Comparison of ENCODE assay signal across 16 cellular contexts in the genomic region with DNA sequence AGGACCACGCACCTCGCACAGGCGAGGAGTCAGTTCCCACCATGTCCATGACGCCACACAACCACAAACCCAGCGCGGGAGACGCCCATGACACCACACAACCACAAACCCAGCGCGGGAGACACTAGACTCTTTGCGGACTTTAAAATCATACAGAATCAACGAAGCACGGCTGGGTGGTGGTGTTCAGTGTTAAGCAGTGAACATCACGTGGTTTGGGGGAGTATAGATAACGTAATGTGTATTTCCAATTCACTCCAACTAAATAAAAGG. TPM values are rescaled to one million over a fixed set of nuclear protein-coding genes. Genes with fewer than 3 reads are reported as not detected.
A peak's percentile ranks its signal among the peaks of the same experiment; 100 is the strongest.
DNase-seq lines count a peak whose midpoint lies in the region; ATAC-seq and TF ChIP-seq lines count a peak whose summit lies in the region.
"Had no signal": no experiment of that assay in that cellular context is flagged by ENCODE, and none has a peak within 500 bp of the region (broad histone marks: within the 10 kb centered on the region; RNA-seq: fewer than 3 reads in every experiment).

No MANE protein-coding gene starts in this region.

- DNase-seq in activated naive CD4-positive, alpha-beta T cell treated with Interleukin-2 at 50 U/mL for 16 hours: no peak
- DNase-seq in OCI-M2 (lab: John Stamatoyannopoulos, UW; ENCODE audit: unreplicated experiment) (peak; percentile 97), pons (ENCODE audit: low spot score) (no peak), tibial artery (no peak)
- DNase-seq in central memory CD8-positive, alpha-beta T cell (ENCODE audit: low spot score in 2 of 2): no peak
- no peak for DNase-seq in stimulated activated naive CD8-positive, alpha-beta T cell treated with anti-CD3 and anti-CD28 coated beads, Interleukin-15, Interleukin-2, amounts not matched to agents 100 U/mL and 50 U/mL, for 24 hours
- DNase-seq in activated CD4-positive, alpha-beta memory T cell treated with anti-CD3 and anti-CD28 coated beads, Interleukin-2, amount 10 ng/mL, durations not matched to agents 7 days and 5 days: no peak
- DNase-seq: ACHN; Calu3; foreskin melanocyte; NCI-H510A; stimulated activated CD4-positive, alpha-beta T cell treated with anti-CD3 and anti-CD28 coated beads, Interleukin-4, amount 100 ng/mL, for 1 hour had no signal

- H3K27ac Mint-ChIP-seq in activated naive CD4-positive, alpha-beta T cell treated with anti-CD3 and anti-CD28 coated beads, Interleukin-2, amount 50 U/mL, for 24 hours: peak overlapping the region; percentile 83
- H3K27ac Mint-ChIP-seq in central memory CD8-positive, alpha-beta T cell (ENCODE audit: low read depth): peak overlapping the region; percentile 13
- H3K27ac Mint-ChIP-seq in activated CD4-positive, alpha-beta memory T cell treated with anti-CD3 and anti-CD28 coated beads, Interleukin-2, amount 10 ng/mL, durations not matched to agents 7 days and 5 days: no peak overlapping the region
- H3K27ac Mint-ChIP-seq: type B pancreatic cell had no signal

- peaks cover 8% of the 10 kb centered on the region for H3K36me3 Mint-ChIP-seq in activated naive CD4-positive, alpha-beta T cell treated with anti-CD3 and anti-CD28 coated beads, Interleukin-2, amount 50 U/mL, for 24 hours
- peaks cover 43% of the 10 kb centered on the region for H3K36me3 Mint-ChIP-seq in central memory CD8-positive, alpha-beta T cell (ENCODE audit: insufficient read depth)
- H3K36me3 Mint-ChIP-seq in activated CD4-positive, alpha-beta memory T cell treated with anti-CD3 and anti-CD28 coated beads, Interleukin-2, amount 10 ng/mL, durations not matched to agents 7 days and 5 days (ENCODE audit: low read depth): peaks cover 77% of the 10 kb centered on the region

- no peak for ATAC-seq in central memory CD8-positive, alpha-beta T cell (replicated peaks; ENCODE audit: extremely low read depth, poor library complexity, severe bottlenecking)
- peak; percentile 20 for ATAC-seq in stimulated activated naive CD8-positive, alpha-beta T cell treated with anti-CD3 and anti-CD28 coated beads, Interleukin-15, Interleukin-2, amounts not matched to agents 100 U/mL and 50 U/mL, for 24 hours

- H3K27ac ChIP-seq in tibial artery: no peak overlapping the region
- H3K27ac ChIP-seq: SJSA1 had no signal

- no peaks in the 10 kb centered on the region for H3K9me3 Mint-ChIP-seq in activated naive CD4-positive, alpha-beta T cell treated with anti-CD3 and anti-CD28 coated beads, Interleukin-2, amount 50 U/mL, for 24 hours
- no peaks in the 10 kb centered on the region for H3K9me3 Mint-ChIP-seq in central memory CD8-positive, alpha-beta T cell
- no peaks in the 10 kb centered on the region for H3K9me3 Mint-ChIP-seq in activated CD4-positive, alpha-beta memory T cell treated with anti-CD3 and anti-CD28 coated beads, Interleukin-2, amount 10 ng/mL, durations not matched to agents 7 days and 5 days
- H3K9me3 Mint-ChIP-seq: neural crest cell, type B pancreatic cell had no signal

- H3K4me1 Mint-ChIP-seq in activated naive CD4-positive, alpha-beta T cell treated with anti-CD3 and anti-CD28 coated beads, Interleukin-2, amount 50 U/mL, for 24 hours: peaks cover 47% of the 10 kb centered on the region
- H3K4me1 Mint-ChIP-seq in central memory CD8-positive, alpha-beta T cell: peaks cover 26% of the 10 kb centered on the region
- peaks cover 38% of the 10 kb centered on the region for H3K4me1 Mint-ChIP-seq in activated CD4-positive, alpha-beta memory T cell treated with anti-CD3 and anti-CD28 coated beads, Interleukin-2, amount 10 ng/mL, durations not matched to agents 7 days and 5 days
- H3K4me1 Mint-ChIP-seq: neural crest cell had no signal

- H3K36me3 ChIP-seq in tibial artery: peaks cover 75 to 99% (median 94%) of the 10 kb centered on the region in 3 donors

- no peaks in the 10 kb centered on the region for H3K27me3 ChIP-seq in tibial artery
- H3K27me3 ChIP-seq: SJSA1 had no signal

- no peak overlapping the region for H3K4me3 ChIP-seq in tibial artery
- H3K4me3 ChIP-seq: SJSA1 had no signal

- H3K9me3 ChIP-seq in tibial artery: no peaks in the 10 kb centered on the region
- H3K9me3 ChIP-seq: SJSA1 had no signal

- TF ChIP-seq CTCF in tibial artery (IDR thresholded peaks at IDR 0.05): no peak

- H3K4me1 ChIP-seq in tibial artery: peaks cover 0 to 22% (median 7%) of the 10 kb centered on the region in 4 donors
- H3K4me1 ChIP-seq: SJSA1 had no signal

- CTCF ChIA-PET in activated CD4-positive, alpha-beta memory T cell treated with anti-CD3 and anti-CD28 coated beads, Interleukin-2, amount 10 ng/mL, durations not matched to agents 7 days and 5 days (lab: Charles Lee): no interaction called here

- no peaks in the 10 kb centered on the region for H3K27me3 Mint-ChIP-seq in activated naive CD4-positive, alpha-beta T cell treated with anti-CD3 and anti-CD28 coated beads, Interleukin-2, amount 50 U/mL, for 24 hours
- H3K27me3 Mint-ChIP-seq in central memory CD8-positive, alpha-beta T cell: no peaks in the 10 kb centered on the region
- no peaks in the 10 kb centered on the region for H3K27me3 Mint-ChIP-seq in activated CD4-positive, alpha-beta memory T cell treated with anti-CD3 and anti-CD28 coated beads, Interleukin-2, amount 10 ng/mL, durations not matched to agents 7 days and 5 days
- H3K27me3 Mint-ChIP-seq: type B pancreatic cell had no signal

- H3K4me3 Mint-ChIP-seq in activated naive CD4-positive, alpha-beta T cell treated with anti-CD3 and anti-CD28 coated beads, Interleukin-2, amount 50 U/mL, for 24 hours: peak overlapping the region; percentile 68
- H3K4me3 Mint-ChIP-seq in central memory CD8-positive, alpha-beta T cell: no peak overlapping the region
- no peak overlapping the region for H3K4me3 Mint-ChIP-seq in activated CD4-positive, alpha-beta memory T cell treated with anti-CD3 and anti-CD28 coated beads, Interleukin-2, amount 10 ng/mL, durations not matched to agents 7 days and 5 days
- H3K4me3 Mint-ChIP-seq: neural crest cell, type B pancreatic cell had no signal

- intact Hi-C loops in tibial artery (cut with DNase I; ENCODE audit: low total_unique reads): no loop called here

- POLR2A ChIA-PET in activated CD4-positive, alpha-beta memory T cell treated with anti-CD3 and anti-CD28 coated beads, Interleukin-2, amount 10 ng/mL, durations not matched to agents 7 days and 5 days (lab: Charles Lee): no interaction called here

RNA-seq across cellular contexts. Expression of a gene that starts 19.2 kb away (rescaled TPM):
- 10 to 100 TPM; 80.3 to 82.6 TPM for total RNA-seq in activated CD4-positive, alpha-beta memory T cell treated with anti-CD3 and anti-CD28 coated beads, Interleukin-2, amount 10 ng/mL, durations not matched to agents 7 days and 5 days

RNA-seq across cellular contexts. Expression of a gene that starts 36.5 kb away (rescaled TPM):
- total RNA-seq in activated CD4-positive, alpha-beta memory T cell treated with anti-CD3 and anti-CD28 coated beads, Interleukin-2, amount 10 ng/mL, durations not matched to agents 7 days and 5 days: 10 to 100 TPM; 86.5 to 89.0 TPM

RNA-seq across cellular contexts. Expression of a gene that starts 52.7 kb away (rescaled TPM):
- 10 to 100 TPM; 70.7 to 74.0 TPM for total RNA-seq in activated CD4-positive, alpha-beta memory T cell treated with anti-CD3 and anti-CD28 coated beads, Interleukin-2, amount 10 ng/mL, durations not matched to agents 7 days and 5 days
